15 cellular contexts compared by ENCODE assay signal in genomic region chr7:27211084-27211446, GRCh38.
DNase-seq lines count a peak whose midpoint lies in the region; ATAC-seq and TF ChIP-seq lines count a peak whose summit lies in the region.
"Had no signal": no experiment of that assay in that cellular context is flagged by ENCODE, and none has a peak within 500 bp of the region (broad histone marks: within the 10 kb centered on the region; RNA-seq: fewer than 3 reads in every experiment).

No MANE protein-coding gene starts in this region.

- no peak for ATAC-seq in GM21367 (IDR thresholded peaks at IDR 0.05; ENCODE audit: unreplicated experiment)

- H3K79me2 ChIP-seq in ACC112 (ENCODE audit: control insufficient read depth, insufficient read depth, low read length, unreplicated experiment): no peaks in the 10 kb centered on the region

- 0 out of 2 replicates have a peak overlapping the region, but pooled peaks have one; percentile 58 for H3K4me3 ChIP-seq in ACC112 (ENCODE audit: low read depth, low read length)
- H3K4me3 ChIP-seq: GM12878 had no signal

- DNase-seq in islet precursor cell (peak; percentile 29), retina (peak; percentile 49), iPS-NIHi11 (ENCODE audit: low spot score) (no peak), DMS 273 treated with DMSO at 0.1 percent for 48 hours (lab: John Stamatoyannopoulos, UW) (no peak), NCI-H2227 treated with DMSO at 0.1 percent for 48 hours (lab: John Stamatoyannopoulos, UW) (no peak)
- DNase-seq: DND-41, HCEC 1CT, NCI-H1417 treated with DMSO at 0.1 percent for 48 hours, NCI-H187, NCI-H446 treated with DMSO at 0.1 percent for 48 hours, NCI-H526 treated with DMSO at 0.1 percent for 48 hours had no signal

- H3K27ac ChIP-seq in ACC112 (ENCODE audit: low read depth, low read length): no peak overlapping the region
- H3K27ac ChIP-seq in VCaP: peak overlapping the region; percentile 98; the same call in 1 of the 2 replicates

- TF ChIP-seq CTCF in VCaP (conservative IDR thresholded peaks at IDR 0.05): no peak

- no peaks in the 10 kb centered on the region for H3K36me3 ChIP-seq in ACC112 (ENCODE audit: insufficient read depth, low read length)

- H3K27me3 ChIP-seq in ACC112 (ENCODE audit: insufficient read depth, low read length): peaks cover 64% of the 10 kb centered on the region

- peak overlapping the region; percentile 80 for H2AFZ ChIP-seq in ACC112 (ENCODE audit: low read length, unreplicated experiment)

- H3K4me1 ChIP-seq in ACC112 (ENCODE audit: control insufficient read depth, insufficient read depth, low read length, unreplicated experiment): no peaks in the 10 kb centered on the region

Comparison
In these comparisons a context has a peak if more than half of its experiments do, and no peak if none do; other contexts are left out.
1. DNase-seq: peak in islet precursor cell (single experiment) and retina (single experiment); none in iPS-NIHi11 (single experiment), DMS 273 treated with DMSO at 0.1 percent for 48 hours (single experiment) and NCI-H2227 treated with DMSO at 0.1 percent for 48 hours (single experiment).